ENCODE assay signal across 1 cellular context in the genomic region with DNA sequence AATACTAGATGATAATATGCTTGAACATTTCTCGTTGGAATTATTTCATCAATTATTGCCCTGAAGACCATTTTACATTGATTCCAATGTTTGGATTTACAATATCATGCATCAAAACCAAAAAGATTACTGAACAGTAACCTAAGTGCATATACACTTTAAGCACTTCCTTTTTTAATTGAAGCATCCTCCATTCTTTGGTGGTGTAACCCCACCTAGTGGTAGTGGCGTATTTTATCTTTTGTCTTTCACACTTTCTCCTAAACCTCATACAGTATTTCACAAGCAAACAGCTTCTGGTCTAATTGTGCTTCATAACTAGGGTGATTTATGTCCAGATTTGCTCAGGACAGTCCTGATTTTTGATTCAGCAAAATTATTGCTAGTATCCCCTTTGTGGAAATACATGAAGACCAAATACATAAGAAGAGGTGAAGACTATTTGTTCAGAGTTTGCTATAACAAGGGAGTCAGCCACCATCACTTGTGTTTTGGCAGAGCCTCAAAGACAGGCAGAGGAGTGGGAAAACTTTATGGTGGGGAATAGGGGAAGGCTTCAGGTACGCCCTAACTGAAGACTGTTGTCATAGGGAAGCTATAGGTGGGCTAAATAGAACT.
TF ChIP-seq lines count a peak whose summit lies in the region.

No MANE protein-coding gene starts in this region.

TF ChIP-seq in GM23338, 12 proteins besides CTCF, POLR2A, EP300 and RAD21 (continued from another document):
- TF ChIP-seq, protein P1, sequence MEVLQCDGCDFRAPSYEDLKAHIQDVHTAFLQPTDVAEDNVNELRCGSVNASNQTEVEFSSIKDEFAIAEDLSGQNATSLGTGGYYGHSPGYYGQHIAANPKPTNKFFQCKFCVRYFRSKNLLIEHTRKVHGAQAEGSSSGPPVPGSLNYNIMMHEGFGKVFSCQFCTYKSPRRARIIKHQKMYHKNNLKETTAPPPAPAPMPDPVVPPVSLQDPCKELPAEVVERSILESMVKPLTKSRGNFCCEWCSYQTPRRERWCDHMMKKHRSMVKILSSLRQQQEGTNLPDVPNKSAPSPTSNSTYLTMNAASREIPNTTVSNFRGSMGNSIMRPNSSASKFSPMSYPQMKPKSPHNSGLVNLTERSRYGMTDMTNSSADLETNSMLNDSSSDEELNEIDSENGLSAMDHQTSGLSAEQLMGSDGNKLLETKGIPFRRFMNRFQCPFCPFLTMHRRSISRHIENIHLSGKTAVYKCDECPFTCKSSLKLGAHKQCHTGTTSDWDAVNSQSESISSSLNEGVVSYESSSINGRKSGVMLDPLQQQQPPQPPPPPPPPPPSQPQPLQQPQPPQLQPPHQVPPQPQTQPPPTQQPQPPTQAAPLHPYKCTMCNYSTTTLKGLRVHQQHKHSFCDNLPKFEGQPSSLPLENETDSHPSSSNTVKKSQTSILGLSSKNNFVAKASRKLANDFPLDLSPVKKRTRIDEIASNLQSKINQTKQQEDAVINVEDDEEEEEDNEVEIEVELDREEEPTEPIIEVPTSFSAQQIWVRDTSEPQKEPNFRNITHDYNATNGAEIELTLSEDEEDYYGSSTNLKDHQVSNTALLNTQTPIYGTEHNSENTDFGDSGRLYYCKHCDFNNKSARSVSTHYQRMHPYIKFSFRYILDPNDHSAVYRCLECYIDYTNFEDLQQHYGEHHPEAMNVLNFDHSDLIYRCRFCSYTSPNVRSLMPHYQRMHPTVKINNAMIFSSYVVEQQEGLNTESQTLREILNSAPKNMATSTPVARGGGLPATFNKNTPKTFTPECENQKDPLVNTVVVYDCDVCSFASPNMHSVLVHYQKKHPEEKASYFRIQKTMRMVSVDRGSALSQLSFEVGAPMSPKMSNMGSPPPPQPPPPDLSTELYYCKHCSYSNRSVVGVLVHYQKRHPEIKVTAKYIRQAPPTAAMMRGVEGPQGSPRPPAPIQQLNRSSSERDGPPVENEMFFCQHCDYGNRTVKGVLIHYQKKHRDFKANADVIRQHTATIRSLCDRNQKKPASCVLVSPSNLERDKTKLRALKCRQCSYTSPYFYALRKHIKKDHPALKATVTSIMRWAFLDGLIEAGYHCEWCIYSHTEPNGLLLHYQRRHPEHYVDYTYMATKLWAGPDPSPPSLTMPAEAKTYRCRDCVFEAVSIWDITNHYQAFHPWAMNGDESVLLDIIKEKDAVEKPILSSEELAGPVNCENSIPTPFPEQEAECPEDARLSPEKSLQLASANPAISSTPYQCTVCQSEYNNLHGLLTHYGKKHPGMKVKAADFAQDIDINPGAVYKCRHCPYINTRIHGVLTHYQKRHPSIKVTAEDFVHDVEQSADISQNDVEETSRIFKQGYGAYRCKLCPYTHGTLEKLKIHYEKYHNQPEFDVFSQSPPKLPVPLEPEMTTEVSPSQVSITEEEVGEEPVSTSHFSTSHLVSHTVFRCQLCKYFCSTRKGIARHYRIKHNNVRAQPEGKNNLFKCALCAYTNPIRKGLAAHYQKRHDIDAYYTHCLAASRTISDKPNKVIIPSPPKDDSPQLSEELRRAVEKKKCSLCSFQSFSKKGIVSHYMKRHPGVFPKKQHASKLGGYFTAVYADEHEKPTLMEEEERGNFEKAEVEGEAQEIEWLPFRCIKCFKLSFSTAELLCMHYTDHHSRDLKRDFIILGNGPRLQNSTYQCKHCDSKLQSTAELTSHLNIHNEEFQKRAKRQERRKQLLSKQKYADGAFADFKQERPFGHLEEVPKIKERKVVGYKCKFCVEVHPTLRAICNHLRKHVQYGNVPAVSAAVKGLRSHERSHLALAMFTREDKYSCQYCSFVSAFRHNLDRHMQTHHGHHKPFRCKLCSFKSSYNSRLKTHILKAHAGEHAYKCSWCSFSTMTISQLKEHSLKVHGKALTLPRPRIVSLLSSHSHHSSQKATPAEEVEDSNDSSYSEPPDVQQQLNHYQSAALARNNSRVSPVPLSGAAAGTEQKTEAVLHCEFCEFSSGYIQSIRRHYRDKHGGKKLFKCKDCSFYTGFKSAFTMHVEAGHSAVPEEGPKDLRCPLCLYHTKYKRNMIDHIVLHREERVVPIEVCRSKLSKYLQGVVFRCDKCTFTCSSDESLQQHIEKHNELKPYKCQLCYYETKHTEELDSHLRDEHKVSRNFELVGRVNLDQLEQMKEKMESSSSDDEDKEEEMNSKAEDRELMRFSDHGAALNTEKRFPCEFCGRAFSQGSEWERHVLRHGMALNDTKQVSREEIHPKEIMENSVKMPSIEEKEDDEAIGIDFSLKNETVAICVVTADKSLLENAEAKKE (CRISPR knock-in tag; IDR thresholded peaks at IDR 0.05): no peak
- no peak for TF ChIP-seq EZH2phosphoT487 (IDR thresholded peaks at IDR 0.05; ENCODE audit: unreplicated experiment)
- TF ChIP-seq NANOG (IDR thresholded peaks at IDR 0.05; ENCODE audit: borderline replicate concordance): no peak
- no peak for TF ChIP-seq ZNF331 (CRISPR knock-in tag; IDR thresholded peaks at IDR 0.05; ENCODE audit: low read depth)
- no peak for TF ChIP-seq CREB1 (CRISPR knock-in tag; IDR thresholded peaks at IDR 0.05; ENCODE audit: low read depth)
- TF ChIP-seq, protein P2, sequence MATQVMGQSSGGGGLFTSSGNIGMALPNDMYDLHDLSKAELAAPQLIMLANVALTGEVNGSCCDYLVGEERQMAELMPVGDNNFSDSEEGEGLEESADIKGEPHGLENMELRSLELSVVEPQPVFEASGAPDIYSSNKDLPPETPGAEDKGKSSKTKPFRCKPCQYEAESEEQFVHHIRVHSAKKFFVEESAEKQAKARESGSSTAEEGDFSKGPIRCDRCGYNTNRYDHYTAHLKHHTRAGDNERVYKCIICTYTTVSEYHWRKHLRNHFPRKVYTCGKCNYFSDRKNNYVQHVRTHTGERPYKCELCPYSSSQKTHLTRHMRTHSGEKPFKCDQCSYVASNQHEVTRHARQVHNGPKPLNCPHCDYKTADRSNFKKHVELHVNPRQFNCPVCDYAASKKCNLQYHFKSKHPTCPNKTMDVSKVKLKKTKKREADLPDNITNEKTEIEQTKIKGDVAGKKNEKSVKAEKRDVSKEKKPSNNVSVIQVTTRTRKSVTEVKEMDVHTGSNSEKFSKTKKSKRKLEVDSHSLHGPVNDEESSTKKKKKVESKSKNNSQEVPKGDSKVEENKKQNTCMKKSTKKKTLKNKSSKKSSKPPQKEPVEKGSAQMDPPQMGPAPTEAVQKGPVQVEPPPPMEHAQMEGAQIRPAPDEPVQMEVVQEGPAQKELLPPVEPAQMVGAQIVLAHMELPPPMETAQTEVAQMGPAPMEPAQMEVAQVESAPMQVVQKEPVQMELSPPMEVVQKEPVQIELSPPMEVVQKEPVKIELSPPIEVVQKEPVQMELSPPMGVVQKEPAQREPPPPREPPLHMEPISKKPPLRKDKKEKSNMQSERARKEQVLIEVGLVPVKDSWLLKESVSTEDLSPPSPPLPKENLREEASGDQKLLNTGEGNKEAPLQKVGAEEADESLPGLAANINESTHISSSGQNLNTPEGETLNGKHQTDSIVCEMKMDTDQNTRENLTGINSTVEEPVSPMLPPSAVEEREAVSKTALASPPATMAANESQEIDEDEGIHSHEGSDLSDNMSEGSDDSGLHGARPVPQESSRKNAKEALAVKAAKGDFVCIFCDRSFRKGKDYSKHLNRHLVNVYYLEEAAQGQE (IDR thresholded peaks at IDR 0.05; ENCODE audit: unreplicated experiment): no peak
